Comparison of ENCODE assay signal across 18 cellular contexts in the genomic region with DNA sequence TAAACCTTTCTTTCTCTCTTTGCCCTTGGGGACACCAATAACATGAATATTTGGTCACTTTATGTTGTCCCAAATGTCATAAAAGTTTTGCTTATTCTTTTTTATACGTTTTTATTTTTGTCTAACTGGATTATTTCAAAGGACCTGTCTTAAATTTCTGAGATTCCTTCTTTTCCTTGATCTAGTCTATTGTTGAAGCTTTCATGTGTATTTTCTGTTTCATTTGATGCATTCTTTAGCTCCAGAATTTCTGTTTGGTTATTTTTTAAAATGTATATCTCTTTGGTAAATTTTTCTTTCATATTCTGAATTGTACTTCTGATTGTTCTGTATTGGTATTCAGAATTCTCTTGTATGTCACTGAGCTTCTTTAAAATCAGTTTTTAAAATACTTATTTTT.
DNase-seq lines count a peak whose midpoint lies in the region; FAIRE-seq and TF ChIP-seq lines count a peak whose summit lies in the region.
"Had no signal": no experiment of that assay in that cellular context is flagged by ENCODE, and none has a peak within 500 bp of the region (broad histone marks: within the 10 kb centered on the region; RNA-seq: fewer than 3 reads in every experiment).

No MANE protein-coding gene starts in this region.

- intact Hi-C loops in kidney (cut with DNase I): no loop called here

- H3K36me3 ChIP-seq in HEK293 (ENCODE audit: control insufficient read depth in 2 of 2, insufficient read depth in 1 of 2, low read length in 2 of 2) (no peaks in the 10 kb centered on the region), astrocyte (ENCODE audit: insufficient read depth, low read length) (no peaks in the 10 kb centered on the region), kidney (ENCODE audit: control insufficient read depth in 1 of 2, insufficient read depth in 2 of 2, low read length in 2 of 2) (no peaks in the 10 kb centered on the region)

- H3K27ac Mint-ChIP-seq in astrocyte (ENCODE audit: unreplicated experiment): no peak overlapping the region
- H3K27ac Mint-ChIP-seq: CD4-positive, alpha-beta memory T cell; GM23338; H9; HFFc6 had no signal

- TF ChIP-seq CTCF in HEK293 (tag by site-specific recombination; IDR thresholded peaks at IDR 0.05) (no peak), astrocyte (IDR thresholded peaks at IDR 0.05; ENCODE audit: insufficient read depth, low read depth, low read length) (no peak), kidney (IDR thresholded peaks at IDR 0.05; ENCODE audit: borderline replicate concordance, extremely low read depth, insufficient read depth) (no peak)

- no peaks in the 10 kb centered on the region for H3K27me3 ChIP-seq in astrocyte (ENCODE audit: insufficient read depth, low read length)

- H3K9ac ChIP-seq in astrocyte (ENCODE audit: low read length) (no peak overlapping the region), kidney (ENCODE audit: low read length in 2 of 2) (no peak overlapping the region)

- H3K36me3 Mint-ChIP-seq in astrocyte (ENCODE audit: low read depth, unreplicated experiment): no peaks in the 10 kb centered on the region
- H3K36me3 Mint-ChIP-seq: CD4-positive, alpha-beta memory T cell had no signal

- no peak overlapping the region for H2AFZ ChIP-seq in astrocyte (ENCODE audit: low read depth, low read length)
- H2AFZ ChIP-seq: GM23338 had no signal

- H3K4me1 ChIP-seq in HEK293 (ENCODE audit: control insufficient read depth, insufficient read depth, low read length) (no peaks in the 10 kb centered on the region), astrocyte (ENCODE audit: insufficient read depth, low read length) (no peaks in the 10 kb centered on the region), kidney (ENCODE audit: control insufficient read depth in 1 of 2, insufficient read depth in 1 of 2, low read depth in 1 of 2, low read length in 2 of 2) (no peaks in the 10 kb centered on the region)

- H3K4me1 Mint-ChIP-seq in astrocyte (ENCODE audit: low read depth, unreplicated experiment): no peaks in the 10 kb centered on the region
- H3K4me1 Mint-ChIP-seq: CD4-positive, alpha-beta memory T cell; GM23338; H9 had no signal

- no peak overlapping the region for H3K27ac ChIP-seq in HEK293 (ENCODE audit: extremely low read depth, low read depth, low read length)
- H3K27ac ChIP-seq in astrocyte (ENCODE audit: low read depth, low read length): no peak overlapping the region
- no peak overlapping the region for H3K27ac ChIP-seq in kidney (ENCODE audit: low read depth in 2 of 2, low read length in 2 of 2)

- CTCF ChIA-PET in HEK293 (lab: Yijun Ruan, JAX): no interaction called here

- H3K4me3 ChIP-seq in HEK293 (ENCODE audit: low read depth, low read length) (no peak overlapping the region), astrocyte (ENCODE audit: insufficient read depth, low read depth, low read length) (no peak overlapping the region), kidney (ENCODE audit: low read length in 2 of 2) (no peak overlapping the region)
- H3K4me3 ChIP-seq: GM23338 had no signal

- no peaks in the 10 kb centered on the region for H3K9me3 ChIP-seq in HEK293 (ENCODE audit: control insufficient read depth, insufficient read depth, low read depth, low read length)
- H3K9me3 ChIP-seq in astrocyte (ENCODE audit: insufficient read depth, low read depth, low read length): no peaks in the 10 kb centered on the region
- no peaks in the 10 kb centered on the region for H3K9me3 ChIP-seq in kidney (ENCODE audit: control insufficient read depth in 1 of 2, low read length in 2 of 2)

- FAIRE-seq in astrocyte (lab: Jason Lieb, UNC) (peak; percentile 75), kidney (lab: Jason Lieb, UNC) (peak; percentile 39)
- FAIRE-seq: G401.6, GM12892, GM19239 had no signal

- H3K79me2 ChIP-seq in astrocyte (ENCODE audit: insufficient read depth, low read length): no peaks in the 10 kb centered on the region

- H3K9me3 Mint-ChIP-seq in astrocyte (ENCODE audit: unreplicated experiment): peaks cover 9% of the 10 kb centered on the region

- DNase-seq in astrocyte (ENCODE audit: low read depth) (no peak), kidney (no peak), 8988T (no peak), T-helper 2 cell (no peak), NCI-H345 treated with DMSO at 0.1 percent for 48 hours (lab: John Stamatoyannopoulos, UW; ENCODE audit: unreplicated experiment) (no peak)
- DNase-seq: C1 segment of cervical spinal cord; Calu3; CD4-positive, alpha-beta memory T cell; COR-L47; DMS53; DND-41; H9; HFFc6 had no signal

- no peaks in the 10 kb centered on the region for H3K27me3 Mint-ChIP-seq in astrocyte (ENCODE audit: low read depth, unreplicated experiment)
- H3K27me3 Mint-ChIP-seq: CD4-positive, alpha-beta memory T cell had no signal

- no peak overlapping the region for H3K4me3 Mint-ChIP-seq in astrocyte (ENCODE audit: unreplicated experiment)
- H3K4me3 Mint-ChIP-seq: CD4-positive, alpha-beta memory T cell; GM23338; H9; HFFc6 had no signal

- POLR2A ChIA-PET in HEK293 (lab: Yijun Ruan, JAX): no interaction called here

- H3K4me2 ChIP-seq in astrocyte (ENCODE audit: low read length): no peak overlapping the region
- H3K4me2 ChIP-seq: GM23338 had no signal

- H4K20me1 ChIP-seq in astrocyte (ENCODE audit: insufficient read depth, low read length): no peaks in the 10 kb centered on the region

TF ChIP-seq in HEK293, 187 proteins besides CTCF, POLR2A, EP300 and RAD21:
- no peak for TF ChIP-seq ZNF140 (tag by site-specific recombination; IDR thresholded peaks at IDR 0.05)
- TF ChIP-seq ZNF221 (tag by site-specific recombination; IDR thresholded peaks at IDR 0.05; ENCODE audit: borderline replicate concordance): no peak
- no peak for TF ChIP-seq ZNF610 (tag by site-specific recombination; IDR thresholded peaks at IDR 0.05; ENCODE audit: borderline replicate concordance)
- no peak for TF ChIP-seq ZNF121 (tag by site-specific recombination; IDR thresholded peaks at IDR 0.05)
- TF ChIP-seq SETDB1 (IDR thresholded peaks at IDR 0.05; ENCODE audit: insufficient read length, low read length): peak; percentile 75
- no peak for TF ChIP-seq ZNF10 (tag by site-specific recombination; IDR thresholded peaks at IDR 0.05)
- TF ChIP-seq, protein P1, sequence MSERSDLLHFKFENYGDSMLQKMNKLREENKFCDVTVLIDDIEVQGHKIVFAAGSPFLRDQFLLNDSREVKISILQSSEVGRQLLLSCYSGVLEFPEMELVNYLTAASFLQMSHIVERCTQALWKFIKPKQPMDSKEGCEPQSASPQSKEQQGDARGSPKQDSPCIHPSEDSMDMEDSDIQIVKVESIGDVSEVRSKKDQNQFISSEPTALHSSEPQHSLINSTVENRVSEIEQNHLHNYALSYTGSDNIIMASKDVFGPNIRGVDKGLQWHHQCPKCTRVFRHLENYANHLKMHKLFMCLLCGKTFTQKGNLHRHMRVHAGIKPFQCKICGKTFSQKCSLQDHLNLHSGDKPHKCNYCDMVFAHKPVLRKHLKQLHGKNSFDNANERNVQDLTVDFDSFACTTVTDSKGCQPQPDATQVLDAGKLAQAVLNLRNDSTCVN (tag by site-specific recombination; optimal IDR thresholded peaks at IDR 0.05): no peak
- TF ChIP-seq BCL11A (tag by site-specific recombination; IDR thresholded peaks at IDR 0.05; ENCODE audit: low read depth): no peak
